In genomic region chr9:79847074-79847473, GRCh38 we compare ENCODE assay signal across 38 cellular contexts.
"Had no signal": no experiment of that assay in that cellular context is flagged by ENCODE, and none has a peak within 500 bp of the region (broad histone marks: within the 10 kb centered on the region; RNA-seq: fewer than 3 reads in every experiment).

No MANE protein-coding gene starts in this region.

- H3K27me3 Mint-ChIP-seq: activated naive CD4-positive, alpha-beta T cell treated with anti-CD3 and anti-CD28 coated beads, Interleukin-2, amount 50 U/mL, for 24 hours; activated naive CD8-positive, alpha-beta T cell; activated naive CD8-positive, alpha-beta T cell treated with anti-CD3 and anti-CD28 coated beads for 36 hours; activated naive CD8-positive, alpha-beta T cell treated with anti-CD3 and anti-CD28 coated beads, Interleukin-2, amount 10 ng/mL, durations not matched to agents 7 days and 5 days had no signal

- DNase-seq: activated effector memory CD4-positive, alpha-beta T cell treated with anti-CD3 and anti-CD28 coated beads, Interleukin-2, amount 50 U/mL, for 16 hours; activated effector memory CD4-positive, alpha-beta T cell treated with Interleukin-2 at 50 U/mL for 16 hours; activated gamma-delta T cell; activated gamma-delta T cell treated with Interleukin-2 at 50 U/mL for 16 hours; activated naive CD4-positive, alpha-beta T cell; activated naive CD4-positive, alpha-beta T cell treated with anti-CD3 and anti-CD28 coated beads for 36 hours; activated naive CD4-positive, alpha-beta T cell treated with anti-CD3 and anti-CD28 coated beads, Interleukin-2, amount 10 ng/mL, durations not matched to agents 7 days and 5 days; activated naive CD4-positive, alpha-beta T cell treated with anti-CD3 and anti-CD28 coated beads, Interleukin-2, amount 50 U/mL, for 16 hours; activated naive CD4-positive, alpha-beta T cell treated with Interleukin-2 at 50 U/mL for 16 hours; activated naive CD8-positive, alpha-beta T cell treated with anti-CD3 and anti-CD28 coated beads for 36 hours; activated naive CD8-positive, alpha-beta T cell treated with anti-CD3 and anti-CD28 coated beads, Interleukin-2, amount 10 ng/mL, durations not matched to agents 7 days and 5 days; activated naive CD8-positive, alpha-beta T cell treated with anti-CD3 and anti-CD28 coated beads, Interleukin-2, amount 50 U/mL, for 24 hours; activated T-cell treated with anti-CD3 and anti-CD28 coated beads, Interleukin-2, amount 50 U/mL, for 1 hour; activated T-cell treated with anti-CD3 and anti-CD28 coated beads, Interleukin-2, amount 50 U/mL, for 24 hours; activated T-cell treated with anti-CD3 and anti-CD28 coated beads, Interleukin-2, amount 50 U/mL, for 4 hours; activated T-cell treated with anti-CD3 and anti-CD28 coated beads, Interleukin-2, amount 50 U/mL, for 48 hours; activated T-cell treated with anti-CD3 and anti-CD28 coated beads, Interleukin-2, amount 50 U/mL, for 72 hours; adrenal gland; amniotic stem cell; amygdala; anterior cingulate cortex; aorta; body of pancreas; brain microvascular endothelial cell; caudate nucleus; central memory CD4-positive, alpha-beta T cell; cerebellar nuclear complex had no signal

- H3K4me1 ChIP-seq: adrenal gland, ascending aorta, body of pancreas, breast epithelium had no signal

- H3K36me3 Mint-ChIP-seq: activated naive CD4-positive, alpha-beta T cell treated with anti-CD3 and anti-CD28 coated beads, Interleukin-2, amount 10 ng/mL, durations not matched to agents 7 days and 5 days; brain had no signal

- H3K27ac Mint-ChIP-seq: activated naive CD4-positive, alpha-beta T cell treated with anti-CD3 and anti-CD28 coated beads for 36 hours; activated naive CD4-positive, alpha-beta T cell treated with anti-CD3 and anti-CD28 coated beads, Interleukin-2, amount 10 ng/mL, durations not matched to agents 7 days and 5 days; activated naive CD4-positive, alpha-beta T cell treated with anti-CD3 and anti-CD28 coated beads, Interleukin-2, amount 50 U/mL, for 24 hours; activated naive CD4-positive, alpha-beta T cell treated with anti-CD3 and anti-CD28 coated beads, Interleukin-2, amount 50 U/mL, for 72 hours; activated naive CD8-positive, alpha-beta T cell; activated naive CD8-positive, alpha-beta T cell treated with anti-CD3 and anti-CD28 coated beads for 36 hours; activated naive CD8-positive, alpha-beta T cell treated with anti-CD3 and anti-CD28 coated beads, Interleukin-2, amount 10 ng/mL, durations not matched to agents 7 days and 5 days; activated naive CD8-positive, alpha-beta T cell treated with anti-CD3 and anti-CD28 coated beads, Interleukin-2, amount 50 U/mL, for 24 hours; activated T-cell treated with anti-CD3 and anti-CD28 coated beads, Interleukin-2, amount 50 U/mL, for 24 hours; activated T-cell treated with anti-CD3 and anti-CD28 coated beads, Interleukin-2, amount 50 U/mL, for 72 hours; activated T-helper 1 cell treated with anti-CD3 and anti-CD28 coated beads, Interleukin-12 subunit alpha, Interleukin-12 subunit beta, Interleukin-2, Interleukin-4 antibody, amounts not matched to agents 30 ng/mL and 10 ng/mL and 1 ng/mL, durations not matched to agents 14 hours and 24 hours and 36 hours; activated T-helper 17 cell treated with anti-CD3 and anti-CD28 coated beads, Interleukin-2, amount 50 U/mL, for 72 hours; activated T-helper 2 cell treated with anti-CD3 and anti-CD28 coated beads, Interferon-gamma antibody, Interleukin-2, Interleukin-4, amounts not matched to agents 10 μg/mL and 5 μg/mL and 100 μg/mL, durations not matched to agents 14 hours and 24 hours and 36 hours; brain had no signal

- H3K36me3 ChIP-seq: adrenal gland, ascending aorta, brain microvascular endothelial cell, breast epithelium, cardiac muscle cell had no signal

- H3K4me3 Mint-ChIP-seq: activated naive CD4-positive, alpha-beta T cell treated with anti-CD3 and anti-CD28 coated beads for 36 hours; activated naive CD4-positive, alpha-beta T cell treated with anti-CD3 and anti-CD28 coated beads, Interleukin-2, amount 10 ng/mL, durations not matched to agents 7 days and 5 days; activated naive CD4-positive, alpha-beta T cell treated with anti-CD3 and anti-CD28 coated beads, Interleukin-2, amount 50 U/mL, for 24 hours; activated naive CD8-positive, alpha-beta T cell; activated naive CD8-positive, alpha-beta T cell treated with anti-CD3 and anti-CD28 coated beads for 36 hours; activated naive CD8-positive, alpha-beta T cell treated with anti-CD3 and anti-CD28 coated beads, Interleukin-2, amount 10 ng/mL, durations not matched to agents 7 days and 5 days; activated naive CD8-positive, alpha-beta T cell treated with anti-CD3 and anti-CD28 coated beads, Interleukin-2, amount 50 U/mL, for 24 hours; activated T-cell treated with anti-CD3 and anti-CD28 coated beads, Interleukin-2, amount 50 U/mL, for 24 hours; activated T-cell treated with anti-CD3 and anti-CD28 coated beads, Interleukin-2, amount 50 U/mL, for 4 hours; activated T-cell treated with anti-CD3 and anti-CD28 coated beads, Interleukin-2, amount 50 U/mL, for 72 hours; activated T-helper 1 cell treated with anti-CD3 and anti-CD28 coated beads, Interleukin-12 subunit alpha, Interleukin-12 subunit beta, Interleukin-2, Interleukin-4 antibody, amounts not matched to agents 30 ng/mL and 10 ng/mL and 1 ng/mL, durations not matched to agents 14 hours and 24 hours and 36 hours; activated T-helper 17 cell treated with anti-CD3 and anti-CD28 coated beads, Interleukin-2, amount 50 U/mL, for 72 hours; brain; central memory CD8-positive, alpha-beta T cell had no signal

- H3K4me3 ChIP-seq: adrenal gland, ascending aorta, body of pancreas, breast epithelium, cardiac muscle cell had no signal

- H3K27ac ChIP-seq: adrenal gland, ascending aorta, body of pancreas, brain microvascular endothelial cell, breast epithelium, cardiac muscle cell had no signal

- H3K4me1 Mint-ChIP-seq: activated naive CD4-positive, alpha-beta T cell treated with anti-CD3 and anti-CD28 coated beads, Interleukin-2, amount 10 ng/mL, durations not matched to agents 7 days and 5 days; activated naive CD4-positive, alpha-beta T cell treated with anti-CD3 and anti-CD28 coated beads, Interleukin-2, amount 50 U/mL, for 24 hours; activated naive CD8-positive, alpha-beta T cell treated with anti-CD3 and anti-CD28 coated beads for 36 hours; activated naive CD8-positive, alpha-beta T cell treated with anti-CD3 and anti-CD28 coated beads, Interleukin-2, amount 10 ng/mL, durations not matched to agents 7 days and 5 days; activated naive CD8-positive, alpha-beta T cell treated with anti-CD3 and anti-CD28 coated beads, Interleukin-2, amount 50 U/mL, for 24 hours; activated T-helper 17 cell treated with anti-CD3 and anti-CD28 coated beads, Interleukin-2, amount 50 U/mL, for 72 hours; brain; central memory CD8-positive, alpha-beta T cell had no signal

- ATAC-seq: activated naive CD4-positive, alpha-beta T cell treated with anti-CD3 and anti-CD28 coated beads, Interleukin-2, amount 50 U/mL, for 72 hours; activated naive CD8-positive, alpha-beta T cell treated with anti-CD3 and anti-CD28 coated beads, Interleukin-2, amount 50 U/mL, for 24 hours; activated T-cell treated with anti-CD3 and anti-CD28 coated beads, Interleukin-2, amount 50 U/mL, for 4 hours; activated T-cell treated with anti-CD3 and anti-CD28 coated beads, Interleukin-2, amount 50 U/mL, for 72 hours; activated T-helper 17 cell treated with anti-CD3 and anti-CD28 coated beads, Interleukin-2, amount 50 U/mL, for 72 hours; body of pancreas had no signal
